ENCODE assay signal across 1 cellular context in genomic region chr1:63663301-63663700, GRCh38.
TF ChIP-seq lines count a peak whose summit lies in the region.

No MANE protein-coding gene starts in this region.

TF ChIP-seq in SK-N-SH treated with all-trans-retinoic acid at 6 μM for 48 hours, 23 proteins besides CTCF, POLR2A, EP300 and RAD21 (continued from another document):
- TF ChIP-seq POU6F1 (CRISPR knock-in tag; IDR thresholded peaks at IDR 0.05; ENCODE audit: borderline replicate concordance, low read depth), result no peak
- TF ChIP-seq TSHZ2 (CRISPR knock-in tag; IDR thresholded peaks at IDR 0.05), result no peak
- TF ChIP-seq ZNF565 (CRISPR knock-in tag; conservative IDR thresholded peaks at IDR 0.05; ENCODE audit: low read depth), result no peak
- no peak for TF ChIP-seq ZNF70 (CRISPR knock-in tag; IDR thresholded peaks at IDR 0.05)
- TF ChIP-seq ZFP3 (CRISPR knock-in tag; IDR thresholded peaks at IDR 0.05), result no peak; the same call in 1 of the 2 replicates
- TF ChIP-seq GLIS3 (CRISPR knock-in tag; IDR thresholded peaks at IDR 0.05), result no peak
- TF ChIP-seq PPARA (CRISPR knock-in tag; IDR thresholded peaks at IDR 0.05; ENCODE audit: borderline replicate concordance), result no peak
- TF ChIP-seq OSR1 (CRISPR knock-in tag; IDR thresholded peaks at IDR 0.05), result no peak
